ENCODE assay signal across 18 cellular contexts in genomic region chr2:84519332-84519957, GRCh38. TPM values are rescaled to one million over a fixed set of nuclear protein-coding genes. Genes with fewer than 3 reads are reported as not detected.
A peak's percentile ranks its signal among the peaks of the same experiment; 100 is the strongest.
DNase-seq lines count a peak whose midpoint lies in the region; ATAC-seq lines count a peak whose summit lies in the region.
"Had no signal": no experiment of that assay in that cellular context is flagged by ENCODE, and none has a peak within 500 bp of the region (broad histone marks: within the 10 kb centered on the region; RNA-seq: fewer than 3 reads in every experiment).

No MANE protein-coding gene starts in this region.

- H3K9me3 Mint-ChIP-seq in activated naive CD8-positive, alpha-beta T cell (ENCODE audit: low read depth) = peaks cover 15% of the 10 kb centered on the region
- H3K9me3 Mint-ChIP-seq in activated naive CD8-positive, alpha-beta T cell treated with anti-CD3 and anti-CD28 coated beads, Interleukin-2, amount 50 U/mL, for 24 hours = peaks cover 14% of the 10 kb centered on the region
- peaks cover 0 to 10% (median 6%) of the 10 kb centered on the region in 9 donors for H3K9me3 Mint-ChIP-seq in naive thymus-derived CD8-positive, alpha-beta T cell
- H3K9me3 Mint-ChIP-seq in activated T-helper 17 cell treated with anti-CD3 and anti-CD28 coated beads, Interleukin-2, amount 50 U/mL, for 72 hours = no peaks in the 10 kb centered on the region

- peaks cover 32% of the 10 kb centered on the region for H3K4me1 Mint-ChIP-seq in activated naive CD8-positive, alpha-beta T cell (ENCODE audit: low read depth)
- peaks cover 21% of the 10 kb centered on the region for H3K4me1 Mint-ChIP-seq in activated naive CD8-positive, alpha-beta T cell treated with anti-CD3 and anti-CD28 coated beads, Interleukin-2, amount 50 U/mL, for 24 hours
- peaks cover 6 to 24% (median 11%) of the 10 kb centered on the region in 4 donors for H3K4me1 Mint-ChIP-seq in naive thymus-derived CD8-positive, alpha-beta T cell
- peaks cover 5% of the 10 kb centered on the region for H3K4me1 Mint-ChIP-seq in activated T-helper 17 cell treated with anti-CD3 and anti-CD28 coated beads, Interleukin-2, amount 50 U/mL, for 72 hours
- H3K4me1 Mint-ChIP-seq: H9 had no signal

- no peak for DNase-seq in activated naive CD8-positive, alpha-beta T cell treated with anti-CD3 and anti-CD28 coated beads, Interleukin-2, amount 50 U/mL, for 24 hours
- no peak for DNase-seq in naive thymus-derived CD8-positive, alpha-beta T cell
- no peak for DNase-seq in COLO668 (lab: John Stamatoyannopoulos, UW; ENCODE audit: unreplicated experiment)
- DNase-seq: C1 segment of cervical spinal cord, DMS79, H9, NCI-H1048, NCI-H1436, NCI-H2029, NCI-H526, PC-9, SIG-M5 had no signal

- peaks cover 9% of the 10 kb centered on the region for H3K36me3 Mint-ChIP-seq in activated naive CD8-positive, alpha-beta T cell
- peaks cover 3% of the 10 kb centered on the region for H3K36me3 Mint-ChIP-seq in activated naive CD8-positive, alpha-beta T cell treated with anti-CD3 and anti-CD28 coated beads, Interleukin-2, amount 50 U/mL, for 24 hours (ENCODE audit: low read depth)
- peaks cover 0 to 10% (median 8%) of the 10 kb centered on the region in 3 donors for H3K36me3 Mint-ChIP-seq in naive thymus-derived CD8-positive, alpha-beta T cell
- no peaks in the 10 kb centered on the region for H3K36me3 Mint-ChIP-seq in activated T-helper 17 cell treated with anti-CD3 and anti-CD28 coated beads, Interleukin-2, amount 50 U/mL, for 72 hours (ENCODE audit: low read depth)

- no peaks in the 10 kb centered on the region for H3K27me3 Mint-ChIP-seq in activated naive CD8-positive, alpha-beta T cell
- no peaks in the 10 kb centered on the region for H3K27me3 Mint-ChIP-seq in activated naive CD8-positive, alpha-beta T cell treated with anti-CD3 and anti-CD28 coated beads, Interleukin-2, amount 50 U/mL, for 24 hours
- H3K27me3 Mint-ChIP-seq in naive thymus-derived CD8-positive, alpha-beta T cell = peaks cover 0 to 3% (median 0%) of the 10 kb centered on the region in 5 donors
- H3K27me3 Mint-ChIP-seq in activated T-helper 17 cell treated with anti-CD3 and anti-CD28 coated beads, Interleukin-2, amount 50 U/mL, for 72 hours = no peaks in the 10 kb centered on the region

- ATAC-seq in activated naive CD8-positive, alpha-beta T cell treated with anti-CD3 and anti-CD28 coated beads, Interleukin-2, amount 50 U/mL, for 24 hours = no peak
- ATAC-seq in GM19351 (IDR thresholded peaks at IDR 0.05; ENCODE audit: unreplicated experiment) (peak; percentile 67), HG03442 (IDR thresholded peaks at IDR 0.05; ENCODE audit: unreplicated experiment) (peak; percentile 36), GM19328 (IDR thresholded peaks at IDR 0.05; ENCODE audit: unreplicated experiment) (no peak)
- no peak for ATAC-seq in naive thymus-derived CD8-positive, alpha-beta T cell
- ATAC-seq in activated T-helper 17 cell treated with anti-CD3 and anti-CD28 coated beads, Interleukin-2, amount 50 U/mL, for 72 hours (replicated peaks) = no peak
- ATAC-seq: SK-N-SH treated with all-trans-retinoic acid at 6 μM for 48 hours had no signal

- POLR2A ChIA-PET in naive thymus-derived CD8-positive, alpha-beta T cell (lab: Charles Lee) = no interaction called here

- H3K27ac Mint-ChIP-seq in activated naive CD8-positive, alpha-beta T cell = peak overlapping the region; percentile 41
- H3K27ac Mint-ChIP-seq in activated naive CD8-positive, alpha-beta T cell treated with anti-CD3 and anti-CD28 coated beads, Interleukin-2, amount 50 U/mL, for 24 hours = no peak overlapping the region
- H3K27ac Mint-ChIP-seq in naive thymus-derived CD8-positive, alpha-beta T cell = peak overlapping the region in 6 of 10 donors; percentile 2 to 76 (median 45)
- no peak overlapping the region for H3K27ac Mint-ChIP-seq in activated T-helper 17 cell treated with anti-CD3 and anti-CD28 coated beads, Interleukin-2, amount 50 U/mL, for 72 hours
- H3K27ac Mint-ChIP-seq: H9 had no signal

- H3K4me3 Mint-ChIP-seq in activated naive CD8-positive, alpha-beta T cell = no peak overlapping the region
- H3K4me3 Mint-ChIP-seq in activated naive CD8-positive, alpha-beta T cell treated with anti-CD3 and anti-CD28 coated beads, Interleukin-2, amount 50 U/mL, for 24 hours = no peak overlapping the region
- no peak overlapping the region for H3K4me3 Mint-ChIP-seq in naive thymus-derived CD8-positive, alpha-beta T cell
- H3K4me3 Mint-ChIP-seq in activated T-helper 17 cell treated with anti-CD3 and anti-CD28 coated beads, Interleukin-2, amount 50 U/mL, for 72 hours = no peak overlapping the region
- H3K4me3 Mint-ChIP-seq: H9 had no signal

RNA-seq across cellular contexts. Expression of gene DNAH6, which starts 3.1 kb away (rescaled TPM):
- total RNA-seq in naive thymus-derived CD8-positive, alpha-beta T cell = 1 to 10 TPM; 1.2 to 1.5 TPM
- polyA plus RNA-seq in naive thymus-derived CD8-positive, alpha-beta T cell = 1 to 10 TPM in 2 of 3 donors, under 1 TPM in 1; 0.74 to 1.6 (median 1.1) TPM
- total RNA-seq in activated T-helper 17 cell treated with anti-CD3 and anti-CD28 coated beads, Interleukin-2, amount 50 U/mL, for 72 hours = 1 to 10 TPM in 1 of 2 donors, under 1 TPM in 1; 0.69 to 1.6 TPM
- total RNA-seq: PC-9 had no signal

Comparison
In these comparisons a context has a peak if more than half of its experiments do, and no peak if none do; other contexts are left out.
1. H3K27ac Mint-ChIP-seq: peak in activated naive CD8-positive, alpha-beta T cell (single experiment) and naive thymus-derived CD8-positive, alpha-beta T cell (6 of 10); none in activated naive CD8-positive, alpha-beta T cell treated with anti-CD3 and anti-CD28 coated beads, Interleukin-2, amount 50 U/mL, for 24 hours (single experiment) and activated T-helper 17 cell treated with anti-CD3 and anti-CD28 coated beads, Interleukin-2, amount 50 U/mL, for 72 hours (single experiment).
2. ATAC-seq: peak in GM19351 (single experiment) and HG03442 (single experiment); none in activated naive CD8-positive, alpha-beta T cell treated with anti-CD3 and anti-CD28 coated beads, Interleukin-2, amount 50 U/mL, for 24 hours (single experiment), naive thymus-derived CD8-positive, alpha-beta T cell (0 of 2), activated T-helper 17 cell treated with anti-CD3 and anti-CD28 coated beads, Interleukin-2, amount 50 U/mL, for 72 hours (single experiment) and GM19328 (single experiment).